ENCODE assay signal across 1 cellular context in the genomic region with DNA sequence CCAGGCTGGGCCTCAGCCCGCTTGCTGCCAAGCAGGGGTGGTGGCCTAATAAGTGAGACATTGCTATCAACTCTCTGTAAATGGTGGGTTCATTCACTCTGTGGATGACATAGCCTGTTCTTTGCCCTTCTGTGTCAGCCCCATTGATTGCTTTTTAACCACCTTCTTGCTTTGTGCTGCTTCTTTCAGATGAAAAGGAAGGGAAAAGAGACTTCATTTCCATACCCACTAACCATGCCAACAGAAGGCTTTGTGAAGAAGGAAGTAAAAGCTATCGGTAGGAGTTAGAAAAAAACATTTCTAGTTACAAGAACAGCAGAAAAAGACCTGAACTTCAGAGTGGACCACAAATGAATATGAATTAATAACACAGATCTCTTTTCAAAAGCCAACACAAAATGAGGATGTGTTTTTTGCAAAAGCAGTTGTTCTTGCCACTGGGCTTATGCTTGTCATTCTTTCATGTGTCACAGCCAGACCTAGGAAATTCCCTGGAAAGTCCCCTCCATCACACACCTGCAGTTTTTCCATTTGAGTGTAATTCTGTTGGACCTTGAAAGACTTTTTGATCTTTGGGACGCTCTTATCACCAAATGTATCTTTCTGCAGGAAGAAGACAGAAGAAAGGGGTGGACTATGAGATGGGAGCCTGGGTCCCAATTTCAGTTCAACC.
TF ChIP-seq lines count a peak whose summit lies in the region.

No MANE protein-coding gene starts in this region.

TF ChIP-seq in GM23338, 12 proteins besides CTCF, POLR2A, EP300 and RAD21:
- TF ChIP-seq, protein P1, sequence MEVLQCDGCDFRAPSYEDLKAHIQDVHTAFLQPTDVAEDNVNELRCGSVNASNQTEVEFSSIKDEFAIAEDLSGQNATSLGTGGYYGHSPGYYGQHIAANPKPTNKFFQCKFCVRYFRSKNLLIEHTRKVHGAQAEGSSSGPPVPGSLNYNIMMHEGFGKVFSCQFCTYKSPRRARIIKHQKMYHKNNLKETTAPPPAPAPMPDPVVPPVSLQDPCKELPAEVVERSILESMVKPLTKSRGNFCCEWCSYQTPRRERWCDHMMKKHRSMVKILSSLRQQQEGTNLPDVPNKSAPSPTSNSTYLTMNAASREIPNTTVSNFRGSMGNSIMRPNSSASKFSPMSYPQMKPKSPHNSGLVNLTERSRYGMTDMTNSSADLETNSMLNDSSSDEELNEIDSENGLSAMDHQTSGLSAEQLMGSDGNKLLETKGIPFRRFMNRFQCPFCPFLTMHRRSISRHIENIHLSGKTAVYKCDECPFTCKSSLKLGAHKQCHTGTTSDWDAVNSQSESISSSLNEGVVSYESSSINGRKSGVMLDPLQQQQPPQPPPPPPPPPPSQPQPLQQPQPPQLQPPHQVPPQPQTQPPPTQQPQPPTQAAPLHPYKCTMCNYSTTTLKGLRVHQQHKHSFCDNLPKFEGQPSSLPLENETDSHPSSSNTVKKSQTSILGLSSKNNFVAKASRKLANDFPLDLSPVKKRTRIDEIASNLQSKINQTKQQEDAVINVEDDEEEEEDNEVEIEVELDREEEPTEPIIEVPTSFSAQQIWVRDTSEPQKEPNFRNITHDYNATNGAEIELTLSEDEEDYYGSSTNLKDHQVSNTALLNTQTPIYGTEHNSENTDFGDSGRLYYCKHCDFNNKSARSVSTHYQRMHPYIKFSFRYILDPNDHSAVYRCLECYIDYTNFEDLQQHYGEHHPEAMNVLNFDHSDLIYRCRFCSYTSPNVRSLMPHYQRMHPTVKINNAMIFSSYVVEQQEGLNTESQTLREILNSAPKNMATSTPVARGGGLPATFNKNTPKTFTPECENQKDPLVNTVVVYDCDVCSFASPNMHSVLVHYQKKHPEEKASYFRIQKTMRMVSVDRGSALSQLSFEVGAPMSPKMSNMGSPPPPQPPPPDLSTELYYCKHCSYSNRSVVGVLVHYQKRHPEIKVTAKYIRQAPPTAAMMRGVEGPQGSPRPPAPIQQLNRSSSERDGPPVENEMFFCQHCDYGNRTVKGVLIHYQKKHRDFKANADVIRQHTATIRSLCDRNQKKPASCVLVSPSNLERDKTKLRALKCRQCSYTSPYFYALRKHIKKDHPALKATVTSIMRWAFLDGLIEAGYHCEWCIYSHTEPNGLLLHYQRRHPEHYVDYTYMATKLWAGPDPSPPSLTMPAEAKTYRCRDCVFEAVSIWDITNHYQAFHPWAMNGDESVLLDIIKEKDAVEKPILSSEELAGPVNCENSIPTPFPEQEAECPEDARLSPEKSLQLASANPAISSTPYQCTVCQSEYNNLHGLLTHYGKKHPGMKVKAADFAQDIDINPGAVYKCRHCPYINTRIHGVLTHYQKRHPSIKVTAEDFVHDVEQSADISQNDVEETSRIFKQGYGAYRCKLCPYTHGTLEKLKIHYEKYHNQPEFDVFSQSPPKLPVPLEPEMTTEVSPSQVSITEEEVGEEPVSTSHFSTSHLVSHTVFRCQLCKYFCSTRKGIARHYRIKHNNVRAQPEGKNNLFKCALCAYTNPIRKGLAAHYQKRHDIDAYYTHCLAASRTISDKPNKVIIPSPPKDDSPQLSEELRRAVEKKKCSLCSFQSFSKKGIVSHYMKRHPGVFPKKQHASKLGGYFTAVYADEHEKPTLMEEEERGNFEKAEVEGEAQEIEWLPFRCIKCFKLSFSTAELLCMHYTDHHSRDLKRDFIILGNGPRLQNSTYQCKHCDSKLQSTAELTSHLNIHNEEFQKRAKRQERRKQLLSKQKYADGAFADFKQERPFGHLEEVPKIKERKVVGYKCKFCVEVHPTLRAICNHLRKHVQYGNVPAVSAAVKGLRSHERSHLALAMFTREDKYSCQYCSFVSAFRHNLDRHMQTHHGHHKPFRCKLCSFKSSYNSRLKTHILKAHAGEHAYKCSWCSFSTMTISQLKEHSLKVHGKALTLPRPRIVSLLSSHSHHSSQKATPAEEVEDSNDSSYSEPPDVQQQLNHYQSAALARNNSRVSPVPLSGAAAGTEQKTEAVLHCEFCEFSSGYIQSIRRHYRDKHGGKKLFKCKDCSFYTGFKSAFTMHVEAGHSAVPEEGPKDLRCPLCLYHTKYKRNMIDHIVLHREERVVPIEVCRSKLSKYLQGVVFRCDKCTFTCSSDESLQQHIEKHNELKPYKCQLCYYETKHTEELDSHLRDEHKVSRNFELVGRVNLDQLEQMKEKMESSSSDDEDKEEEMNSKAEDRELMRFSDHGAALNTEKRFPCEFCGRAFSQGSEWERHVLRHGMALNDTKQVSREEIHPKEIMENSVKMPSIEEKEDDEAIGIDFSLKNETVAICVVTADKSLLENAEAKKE (CRISPR knock-in tag; IDR thresholded peaks at IDR 0.05): no peak
- TF ChIP-seq CREB1 (CRISPR knock-in tag; IDR thresholded peaks at IDR 0.05; ENCODE audit: low read depth) (no peak), NANOG (IDR thresholded peaks at IDR 0.05; ENCODE audit: borderline replicate concordance) (no peak), EZH2phosphoT487 (IDR thresholded peaks at IDR 0.05; ENCODE audit: unreplicated experiment) (no peak), EZH2 (IDR thresholded peaks at IDR 0.05; ENCODE audit: low read depth, unreplicated experiment) (no peak), ZNF114 (CRISPR knock-in tag; IDR thresholded peaks at IDR 0.05) (no peak), POLR2AphosphoS5 (IDR thresholded peaks at IDR 0.05; ENCODE audit: low read depth) (no peak)
- TF ChIP-seq, protein P2, sequence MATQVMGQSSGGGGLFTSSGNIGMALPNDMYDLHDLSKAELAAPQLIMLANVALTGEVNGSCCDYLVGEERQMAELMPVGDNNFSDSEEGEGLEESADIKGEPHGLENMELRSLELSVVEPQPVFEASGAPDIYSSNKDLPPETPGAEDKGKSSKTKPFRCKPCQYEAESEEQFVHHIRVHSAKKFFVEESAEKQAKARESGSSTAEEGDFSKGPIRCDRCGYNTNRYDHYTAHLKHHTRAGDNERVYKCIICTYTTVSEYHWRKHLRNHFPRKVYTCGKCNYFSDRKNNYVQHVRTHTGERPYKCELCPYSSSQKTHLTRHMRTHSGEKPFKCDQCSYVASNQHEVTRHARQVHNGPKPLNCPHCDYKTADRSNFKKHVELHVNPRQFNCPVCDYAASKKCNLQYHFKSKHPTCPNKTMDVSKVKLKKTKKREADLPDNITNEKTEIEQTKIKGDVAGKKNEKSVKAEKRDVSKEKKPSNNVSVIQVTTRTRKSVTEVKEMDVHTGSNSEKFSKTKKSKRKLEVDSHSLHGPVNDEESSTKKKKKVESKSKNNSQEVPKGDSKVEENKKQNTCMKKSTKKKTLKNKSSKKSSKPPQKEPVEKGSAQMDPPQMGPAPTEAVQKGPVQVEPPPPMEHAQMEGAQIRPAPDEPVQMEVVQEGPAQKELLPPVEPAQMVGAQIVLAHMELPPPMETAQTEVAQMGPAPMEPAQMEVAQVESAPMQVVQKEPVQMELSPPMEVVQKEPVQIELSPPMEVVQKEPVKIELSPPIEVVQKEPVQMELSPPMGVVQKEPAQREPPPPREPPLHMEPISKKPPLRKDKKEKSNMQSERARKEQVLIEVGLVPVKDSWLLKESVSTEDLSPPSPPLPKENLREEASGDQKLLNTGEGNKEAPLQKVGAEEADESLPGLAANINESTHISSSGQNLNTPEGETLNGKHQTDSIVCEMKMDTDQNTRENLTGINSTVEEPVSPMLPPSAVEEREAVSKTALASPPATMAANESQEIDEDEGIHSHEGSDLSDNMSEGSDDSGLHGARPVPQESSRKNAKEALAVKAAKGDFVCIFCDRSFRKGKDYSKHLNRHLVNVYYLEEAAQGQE (IDR thresholded peaks at IDR 0.05; ENCODE audit: unreplicated experiment): no peak
- TF ChIP-seq, protein P3, sequence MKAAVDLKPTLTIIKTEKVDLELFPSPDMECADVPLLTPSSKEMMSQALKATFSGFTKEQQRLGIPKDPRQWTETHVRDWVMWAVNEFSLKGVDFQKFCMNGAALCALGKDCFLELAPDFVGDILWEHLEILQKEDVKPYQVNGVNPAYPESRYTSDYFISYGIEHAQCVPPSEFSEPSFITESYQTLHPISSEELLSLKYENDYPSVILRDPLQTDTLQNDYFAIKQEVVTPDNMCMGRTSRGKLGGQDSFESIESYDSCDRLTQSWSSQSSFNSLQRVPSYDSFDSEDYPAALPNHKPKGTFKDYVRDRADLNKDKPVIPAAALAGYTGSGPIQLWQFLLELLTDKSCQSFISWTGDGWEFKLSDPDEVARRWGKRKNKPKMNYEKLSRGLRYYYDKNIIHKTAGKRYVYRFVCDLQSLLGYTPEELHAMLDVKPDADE (IDR thresholded peaks at IDR 0.05): no peak
